18 cellular contexts compared by ENCODE assay signal in the genomic region with DNA sequence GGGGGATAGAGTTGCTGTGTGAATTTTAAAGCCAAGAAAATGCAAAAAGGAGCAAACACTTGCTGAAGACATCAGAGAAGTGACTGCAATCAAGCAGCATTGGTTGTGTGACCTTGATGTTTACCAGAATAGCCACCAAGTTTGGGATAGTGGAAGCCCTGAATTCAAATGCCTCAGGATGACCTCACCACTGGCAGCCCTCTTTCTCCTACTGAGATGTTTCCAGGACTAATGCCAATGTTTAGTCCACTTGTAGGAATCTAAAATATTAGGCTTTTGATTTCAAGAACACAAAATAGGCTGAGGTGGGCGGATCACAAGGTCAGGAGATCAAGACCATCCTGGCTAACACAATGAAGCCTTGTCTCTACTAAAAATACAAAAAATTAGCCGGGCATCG.
A peak's percentile ranks its signal among the peaks of the same experiment; 100 is the strongest.
DNase-seq lines count a peak whose midpoint lies in the region; ATAC-seq and TF ChIP-seq lines count a peak whose summit lies in the region.
"Had no signal": no experiment of that assay in that cellular context is flagged by ENCODE, and none has a peak within 500 bp of the region (broad histone marks: within the 10 kb centered on the region; RNA-seq: fewer than 3 reads in every experiment).

No MANE protein-coding gene starts in this region.

- no peak overlapping the region for H2AFZ ChIP-seq in fibroblast of lung (ENCODE audit: low read length)

- no peaks in the 10 kb centered on the region for H3K27me3 Mint-ChIP-seq in activated T-cell treated with anti-CD3 and anti-CD28 coated beads, Interleukin-2, amount 50 U/mL, for 4 hours (ENCODE audit: low read depth)
- H3K27me3 Mint-ChIP-seq in stimulated activated naive CD8-positive, alpha-beta T cell treated with anti-CD3 and anti-CD28 coated beads, Interleukin-15, amount 100 ng/mL, for 72 hours, result no peaks in the 10 kb centered on the region
- H3K27me3 Mint-ChIP-seq: activated naive CD8-positive, alpha-beta T cell treated with anti-CD3 and anti-CD28 coated beads, Interleukin-2, amount 50 U/mL, for 24 hours had no signal

- ATAC-seq in activated T-cell treated with anti-CD3 and anti-CD28 coated beads, Interleukin-2, amount 50 U/mL, for 4 hours, result no peak
- ATAC-seq in stimulated activated naive CD8-positive, alpha-beta T cell treated with anti-CD3 and anti-CD28 coated beads, Interleukin-15, amount 100 ng/mL, for 72 hours, result no peak
- ATAC-seq in HG02981 (IDR thresholded peaks at IDR 0.05; ENCODE audit: unreplicated experiment), result no peak
- ATAC-seq: activated naive CD8-positive, alpha-beta T cell treated with anti-CD3 and anti-CD28 coated beads, Interleukin-2, amount 50 U/mL, for 24 hours; stimulated activated naive CD8-positive, alpha-beta T cell treated with anti-CD3 and anti-CD28 coated beads, Interleukin-15, Interleukin-2, amounts not matched to agents 100 U/mL and 50 U/mL, for 24 hours had no signal

- H3K4me1 ChIP-seq in fibroblast of lung (ENCODE audit: control insufficient read depth, extremely low read depth, insufficient read depth, low read length), result no peaks in the 10 kb centered on the region
- H3K4me1 ChIP-seq in effector memory CD4-positive, alpha-beta T cell (ENCODE audit: control insufficient read depth, insufficient read depth, low read length, poor library complexity, severe bottlenecking), result no peaks in the 10 kb centered on the region

- no peak overlapping the region for H3K27ac Mint-ChIP-seq in stimulated activated naive CD8-positive, alpha-beta T cell treated with anti-CD3 and anti-CD28 coated beads, Interleukin-15, amount 100 ng/mL, for 72 hours
- H3K27ac Mint-ChIP-seq: activated naive CD8-positive, alpha-beta T cell treated with anti-CD3 and anti-CD28 coated beads, Interleukin-2, amount 50 U/mL, for 24 hours; HFFc6 had no signal

- H3K9ac ChIP-seq in fibroblast of lung (ENCODE audit: insufficient read depth, low read length), result no peak overlapping the region

- no peaks in the 10 kb centered on the region for H3K36me3 ChIP-seq in fibroblast of lung (ENCODE audit: control insufficient read depth, insufficient read depth, low read length)
- H3K36me3 ChIP-seq in effector memory CD4-positive, alpha-beta T cell (ENCODE audit: control insufficient read depth, insufficient read depth, low read length), result no peaks in the 10 kb centered on the region
- H3K36me3 ChIP-seq: transverse colon had no signal

- H3K9me3 ChIP-seq in fibroblast of lung (ENCODE audit: control insufficient read depth, insufficient read depth, low read depth, low read length), result no peaks in the 10 kb centered on the region
- no peaks in the 10 kb centered on the region for H3K9me3 ChIP-seq in effector memory CD4-positive, alpha-beta T cell (ENCODE audit: control insufficient read depth, low read length)
- H3K9me3 ChIP-seq: transverse colon had no signal

- H3K27me3 ChIP-seq in fibroblast of lung (ENCODE audit: control insufficient read depth, insufficient read depth, low read length), result no peaks in the 10 kb centered on the region
- no peaks in the 10 kb centered on the region for H3K27me3 ChIP-seq in effector memory CD4-positive, alpha-beta T cell (replicated peaks; ENCODE audit: control insufficient read depth, insufficient read depth, low read length, poor library complexity, severe bottlenecking)
- H3K27me3 ChIP-seq: transverse colon had no signal

- TF ChIP-seq CTCF in fibroblast of lung (conservative IDR thresholded peaks at IDR 0.05 in 1 of 2, IDR thresholded peaks at IDR 0.05 in 1 of 2; ENCODE audit: low read depth in 1 of 2, low read length in 2 of 2), result no peak

- no peak overlapping the region for H3K27ac ChIP-seq in fibroblast of lung (ENCODE audit: insufficient read depth, low read length)
- H3K27ac ChIP-seq in effector memory CD4-positive, alpha-beta T cell (ENCODE audit: insufficient read depth, low read length, poor library complexity, severe bottlenecking), result no peak overlapping the region
- H3K27ac ChIP-seq: epithelial cell of prostate, transverse colon had no signal

- no peaks in the 10 kb centered on the region for H3K36me3 Mint-ChIP-seq in activated T-cell treated with anti-CD3 and anti-CD28 coated beads, Interleukin-2, amount 50 U/mL, for 4 hours (ENCODE audit: insufficient read depth)

- H3K4me1 Mint-ChIP-seq in activated T-cell treated with anti-CD3 and anti-CD28 coated beads, Interleukin-2, amount 50 U/mL, for 4 hours (ENCODE audit: low read depth), result no peaks in the 10 kb centered on the region
- H3K4me1 Mint-ChIP-seq in stimulated activated naive CD8-positive, alpha-beta T cell treated with anti-CD3 and anti-CD28 coated beads, Interleukin-15, amount 100 ng/mL, for 72 hours, result no peaks in the 10 kb centered on the region
- H3K4me1 Mint-ChIP-seq: activated naive CD8-positive, alpha-beta T cell treated with anti-CD3 and anti-CD28 coated beads, Interleukin-2, amount 50 U/mL, for 24 hours had no signal

- H3K9me3 Mint-ChIP-seq in activated T-cell treated with anti-CD3 and anti-CD28 coated beads, Interleukin-2, amount 50 U/mL, for 4 hours, result no peaks in the 10 kb centered on the region
- no peaks in the 10 kb centered on the region for H3K9me3 Mint-ChIP-seq in stimulated activated naive CD8-positive, alpha-beta T cell treated with anti-CD3 and anti-CD28 coated beads, Interleukin-15, amount 100 ng/mL, for 72 hours
- H3K9me3 Mint-ChIP-seq: activated naive CD8-positive, alpha-beta T cell treated with anti-CD3 and anti-CD28 coated beads, Interleukin-2, amount 50 U/mL, for 24 hours; HFFc6 had no signal

- no peak overlapping the region for H3K4me3 Mint-ChIP-seq in activated T-cell treated with anti-CD3 and anti-CD28 coated beads, Interleukin-2, amount 50 U/mL, for 4 hours
- H3K4me3 Mint-ChIP-seq in stimulated activated naive CD8-positive, alpha-beta T cell treated with anti-CD3 and anti-CD28 coated beads, Interleukin-15, amount 100 ng/mL, for 72 hours, result no peak overlapping the region
- H3K4me3 Mint-ChIP-seq: activated naive CD8-positive, alpha-beta T cell treated with anti-CD3 and anti-CD28 coated beads, Interleukin-2, amount 50 U/mL, for 24 hours; HFFc6 had no signal

- no peaks in the 10 kb centered on the region for H3K79me2 ChIP-seq in fibroblast of lung (ENCODE audit: control insufficient read depth, insufficient read depth, low read length)

- no peaks in the 10 kb centered on the region for H4K20me1 ChIP-seq in fibroblast of lung (ENCODE audit: control insufficient read depth, extremely low read depth, insufficient read depth, low read length)

- DNase-seq in AG08396 (ENCODE audit: low spot score) (peak; percentile 6), GM04503 (ENCODE audit: low read depth) (peak; percentile 13), SHP77 (lab: John Stamatoyannopoulos, UW) (peak; percentile 72 to 81), fibroblast of lung (ENCODE audit: low read depth in 2 of 2) (peak; percentile 19 to 69)
- DNase-seq in activated T-cell treated with anti-CD3 and anti-CD28 coated beads, Interleukin-2, amount 50 U/mL, for 4 hours, result no peak
- no peak for DNase-seq in stimulated activated naive CD8-positive, alpha-beta T cell treated with anti-CD3 and anti-CD28 coated beads, Interleukin-15, amount 100 ng/mL, for 72 hours
- no peak for DNase-seq in effector memory CD4-positive, alpha-beta T cell
- DNase-seq: activated CD4-positive, alpha-beta T cell treated with anti-CD3 and anti-CD28 coated beads for 48 hours; activated effector memory CD4-positive, alpha-beta T cell treated with Interleukin-2 at 50 U/mL for 16 hours; activated naive CD8-positive, alpha-beta T cell treated with anti-CD3 and anti-CD28 coated beads, Interleukin-2, amount 50 U/mL, for 24 hours; caudate nucleus; HFFc6; mammary epithelial cell; stimulated activated CD4-positive, alpha-beta T cell treated with anti-CD3 and anti-CD28 coated beads, Interleukin-4, amount 100 ng/mL, for 1 hour; stimulated activated naive CD8-positive, alpha-beta T cell treated with anti-CD3 and anti-CD28 coated beads, Interleukin-15, Interleukin-2, amounts not matched to agents 100 U/mL and 50 U/mL, for 24 hours; transverse colon had no signal

- no peak overlapping the region for H3K4me2 ChIP-seq in fibroblast of lung (ENCODE audit: extremely low read depth, insufficient read depth, low read length)

- no peak overlapping the region for H3K4me3 ChIP-seq in fibroblast of lung (replicated peaks in 1 of 4; ENCODE audit: control extremely low read depth in 1 of 4, insufficient read depth in 1 of 4, low read depth in 3 of 4, low read length in 4 of 4)
- H3K4me3 ChIP-seq in effector memory CD4-positive, alpha-beta T cell (ENCODE audit: insufficient read depth, low read depth, low read length, poor library complexity, severe bottlenecking), result no peak overlapping the region
- H3K4me3 ChIP-seq: transverse colon had no signal

Comparison
In these comparisons a context has a peak if more than half of its experiments do, and no peak if none do; other contexts are left out.
1. DNase-seq: peak in AG08396 (single experiment), GM04503 (single experiment), SHP77 (2 of 2) and fibroblast of lung (2 of 2); none in activated T-cell treated with anti-CD3 and anti-CD28 coated beads, Interleukin-2, amount 50 U/mL, for 4 hours (single experiment), stimulated activated naive CD8-positive, alpha-beta T cell treated with anti-CD3 and anti-CD28 coated beads, Interleukin-15, amount 100 ng/mL, for 72 hours (0 of 2) and effector memory CD4-positive, alpha-beta T cell (0 of 3).